Comparison of ENCODE assay signal across 7 cellular contexts in the genomic region with DNA sequence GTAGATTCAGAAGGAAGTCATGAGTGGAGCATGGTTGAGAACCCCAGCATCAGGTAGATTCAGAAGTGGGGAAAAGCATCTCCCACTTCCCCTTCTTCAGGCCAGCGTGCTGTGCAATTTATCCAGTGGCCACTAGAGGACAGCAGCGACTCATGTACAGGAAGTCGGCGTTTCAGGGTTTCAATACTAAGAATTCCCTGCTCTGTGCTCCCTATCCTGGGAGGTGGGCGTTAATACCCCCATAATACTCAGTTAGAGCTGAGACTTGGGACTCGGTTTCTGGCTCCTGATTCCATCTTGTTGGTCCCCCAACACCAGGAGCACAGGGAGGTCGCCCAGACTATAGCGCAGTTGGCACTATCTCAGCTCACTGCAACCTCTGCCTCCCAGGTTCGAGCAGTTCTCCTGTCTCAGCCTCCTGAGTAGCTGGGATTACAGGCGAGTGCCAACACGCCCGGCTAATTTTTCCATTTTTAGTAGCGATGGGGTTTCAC.
DNase-seq lines count a peak whose midpoint lies in the region; TF ChIP-seq lines count a peak whose summit lies in the region.

No MANE protein-coding gene starts in this region.

- no peaks in the 10 kb centered on the region for H3K4me1 ChIP-seq in neutrophil (ENCODE audit: control insufficient read depth in 1 of 2, insufficient read depth in 1 of 2, low read depth in 1 of 2, low read length in 1 of 2)

- DNase-seq in HS-27A (ENCODE audit: low read depth) (peak; percentile 11), OCI-M1 (lab: John Stamatoyannopoulos, UW) (peak; percentile 81), activated T-cell treated with anti-CD3 and anti-CD28 coated beads for 4 hours (peak; percentile 75), fibroblast of mammary gland (ENCODE audit: low read depth) (peak; percentile 54), superior temporal gyrus (ENCODE audit: extremely low spot score) (peak; percentile 83)

- TF ChIP-seq CTCF in GM12875 (IDR thresholded peaks at IDR 0.05; ENCODE audit: borderline replicate concordance, insufficient read depth, low read depth, low read length) (peak; percentile 93), fibroblast of mammary gland (conservative IDR thresholded peaks at IDR 0.05; ENCODE audit: control insufficient read depth, insufficient read depth, low read depth, low read length) (peak; percentile 97), neutrophil (IDR thresholded peaks at IDR 0.05) (peak; percentile 96)

- H3K27me3 ChIP-seq in neutrophil: no peaks in the 10 kb centered on the region

- H3K4me3 ChIP-seq in GM12875 (ENCODE audit: low read depth, low read length): no peak overlapping the region
- no peak overlapping the region for H3K4me3 ChIP-seq in fibroblast of mammary gland (ENCODE audit: control insufficient read depth, low read depth, low read length)
- H3K4me3 ChIP-seq in neutrophil (ENCODE audit: low read depth in 1 of 2, low read length in 1 of 2): no peak overlapping the region

- H3K36me3 ChIP-seq in neutrophil: no peaks in the 10 kb centered on the region

- no peak overlapping the region for H3K27ac ChIP-seq in neutrophil

- no peaks in the 10 kb centered on the region for H3K9me3 ChIP-seq in neutrophil

Comparison
In these comparisons a context has a peak if more than half of its experiments do, and no peak if none do; other contexts are left out.
1. DNase-seq: peak in every context shown above with its lines; median percentile 83 in superior temporal gyrus; 81 in OCI-M1; 75 in activated T-cell treated with anti-CD3 and anti-CD28 coated beads for 4 hours; 54 in fibroblast of mammary gland; 11 in HS-27A.